In genomic region chr19:17026706-17027427, GRCh38 we compare ENCODE assay signal across 10 cellular contexts. TPM values are rescaled to one million over a fixed set of nuclear protein-coding genes. Genes with fewer than 3 reads are reported as not detected.
A peak's percentile ranks its signal among the peaks of the same experiment; 100 is the strongest.
DNase-seq lines count a peak whose midpoint lies in the region; ATAC-seq and TF ChIP-seq lines count a peak whose summit lies in the region.
"Had no signal": no experiment of that assay in that cellular context is flagged by ENCODE, and none has a peak within 500 bp of the region (broad histone marks: within the 10 kb centered on the region; RNA-seq: fewer than 3 reads in every experiment).

TSS of gene CPAMD8 (minus strand) at chr19:17026810. CDS start at chr19:17026642, 168 bp downstream.

- H3K9ac ChIP-seq in rectal smooth muscle tissue (ENCODE audit: low read length), result no peak within 1 kb of the TSS

- no peak for ATAC-seq in activated T-helper 17 cell treated with anti-CD3 and anti-CD28 coated beads, Interleukin-2, amount 50 U/mL, for 72 hours (replicated peaks)
- no peak for ATAC-seq in HG02763 (IDR thresholded peaks at IDR 0.05; ENCODE audit: unreplicated experiment)

- DNase-seq in Caco-2, result no peak
- DNase-seq in iPS DF 6.9 (ENCODE audit: low read depth, low spot score), result no peak
- no peak for DNase-seq in Ammon's horn (ENCODE audit: low spot score)
- no peak for DNase-seq in SKM-1 (lab: John Stamatoyannopoulos, UW; ENCODE audit: unreplicated experiment)
- DNase-seq in activated T-helper 1 cell treated with anti-CD3 and anti-CD28 coated beads, Interleukin-12 subunit alpha, Interleukin-12 subunit beta, Interleukin-2, Interleukin-4 antibody, amounts not matched to agents 30 ng/mL and 10 ng/mL and 1 ng/mL, durations not matched to agents 14 hours and 24 hours and 36 hours (ENCODE audit: low spot score), result no peak
- DNase-seq: effector CD4-positive, alpha-beta T cell; midbrain had no signal

- peaks cover 7% of the 10 kb centered on the region for H3K27me3 Mint-ChIP-seq in Caco-2 (ENCODE audit: insufficient read depth, unreplicated experiment)
- H3K27me3 Mint-ChIP-seq in activated T-helper 17 cell treated with anti-CD3 and anti-CD28 coated beads, Interleukin-2, amount 50 U/mL, for 72 hours, result peaks cover 43% of the 10 kb centered on the region
- peaks cover 45% of the 10 kb centered on the region for H3K27me3 Mint-ChIP-seq in activated T-helper 1 cell treated with anti-CD3 and anti-CD28 coated beads, Interleukin-12 subunit alpha, Interleukin-12 subunit beta, Interleukin-2, Interleukin-4 antibody, amounts not matched to agents 30 ng/mL and 10 ng/mL and 1 ng/mL, durations not matched to agents 14 hours and 24 hours and 36 hours (ENCODE audit: insufficient read depth)

- peak within 1 kb of the TSS; percentile 4 for H3K27ac Mint-ChIP-seq in Caco-2 (ENCODE audit: unreplicated experiment)
- H3K27ac Mint-ChIP-seq in activated T-helper 17 cell treated with anti-CD3 and anti-CD28 coated beads, Interleukin-2, amount 50 U/mL, for 72 hours, result no peak within 1 kb of the TSS
- no peak within 1 kb of the TSS for H3K27ac Mint-ChIP-seq in activated T-helper 1 cell treated with anti-CD3 and anti-CD28 coated beads, Interleukin-12 subunit alpha, Interleukin-12 subunit beta, Interleukin-2, Interleukin-4 antibody, amounts not matched to agents 30 ng/mL and 10 ng/mL and 1 ng/mL, durations not matched to agents 14 hours and 24 hours and 36 hours

- WGBS in iPS DF 6.9 (ENCODE audit: insufficient coverage, insufficient read length), result no CpG with 5 or more reads among the region's 65 CpGs

- POLR2A ChIA-PET in Caco-2 (lab: Charles Lee), result no interaction called here

- intact Hi-C loops in Caco-2 (cut with micrococcal nuclease; ENCODE audit: unreplicated experiment), result no loop called here
- intact Hi-C loops in activated T-helper 1 cell treated with anti-CD3 and anti-CD28 coated beads, Interleukin-12 subunit alpha, Interleukin-12 subunit beta, Interleukin-2, Interleukin-4 antibody, amounts not matched to agents 30 ng/mL and 10 ng/mL and 1 ng/mL, durations not matched to agents 14 hours and 24 hours and 36 hours (cut with micrococcal nuclease), result no loop called here

- H3K9me3 Mint-ChIP-seq in Caco-2 (ENCODE audit: unreplicated experiment), result no peaks in the 10 kb centered on the region
- H3K9me3 Mint-ChIP-seq in activated T-helper 17 cell treated with anti-CD3 and anti-CD28 coated beads, Interleukin-2, amount 50 U/mL, for 72 hours, result peaks cover 10% of the 10 kb centered on the region
- no peaks in the 10 kb centered on the region for H3K9me3 Mint-ChIP-seq in activated T-helper 1 cell treated with anti-CD3 and anti-CD28 coated beads, Interleukin-12 subunit alpha, Interleukin-12 subunit beta, Interleukin-2, Interleukin-4 antibody, amounts not matched to agents 30 ng/mL and 10 ng/mL and 1 ng/mL, durations not matched to agents 14 hours and 24 hours and 36 hours

- no peak for TF ChIP-seq CTCF in Caco-2 (IDR thresholded peaks at IDR 0.05; ENCODE audit: insufficient read depth in 1 of 2, low read depth in 1 of 2, low read length in 1 of 2, severe bottlenecking in 1 of 2, unreplicated experiment in 1 of 2)

- H3K4me1 Mint-ChIP-seq in Caco-2 (ENCODE audit: low read depth, unreplicated experiment), result peaks cover 7% of the 10 kb centered on the region
- peaks cover 5% of the 10 kb centered on the region for H3K4me1 Mint-ChIP-seq in activated T-helper 17 cell treated with anti-CD3 and anti-CD28 coated beads, Interleukin-2, amount 50 U/mL, for 72 hours
- peaks cover 7% of the 10 kb centered on the region for H3K4me1 Mint-ChIP-seq in activated T-helper 1 cell treated with anti-CD3 and anti-CD28 coated beads, Interleukin-12 subunit alpha, Interleukin-12 subunit beta, Interleukin-2, Interleukin-4 antibody, amounts not matched to agents 30 ng/mL and 10 ng/mL and 1 ng/mL, durations not matched to agents 14 hours and 24 hours and 36 hours (ENCODE audit: low read depth)

- H3K36me3 ChIP-seq in Caco-2 (ENCODE audit: control insufficient read depth, insufficient read depth, low read length), result no peaks in the 10 kb centered on the region
- H3K36me3 ChIP-seq in iPS DF 6.9 (ENCODE audit: control insufficient read depth, insufficient read depth, low read length), result no peaks in the 10 kb centered on the region
- no peaks in the 10 kb centered on the region for H3K36me3 ChIP-seq in rectal smooth muscle tissue (ENCODE audit: control insufficient read depth, insufficient read depth, low read length)

- H3K4me3 Mint-ChIP-seq in Caco-2 (ENCODE audit: unreplicated experiment), result peak within 1 kb of the TSS; percentile 69
- H3K4me3 Mint-ChIP-seq in activated T-helper 17 cell treated with anti-CD3 and anti-CD28 coated beads, Interleukin-2, amount 50 U/mL, for 72 hours, result peak within 1 kb of the TSS; percentile 74
- H3K4me3 Mint-ChIP-seq in activated T-helper 1 cell treated with anti-CD3 and anti-CD28 coated beads, Interleukin-12 subunit alpha, Interleukin-12 subunit beta, Interleukin-2, Interleukin-4 antibody, amounts not matched to agents 30 ng/mL and 10 ng/mL and 1 ng/mL, durations not matched to agents 14 hours and 24 hours and 36 hours, result no peak within 1 kb of the TSS

- H3K36me3 Mint-ChIP-seq in Caco-2 (ENCODE audit: insufficient read depth, unreplicated experiment), result peaks cover 4% of the 10 kb centered on the region
- H3K36me3 Mint-ChIP-seq in activated T-helper 17 cell treated with anti-CD3 and anti-CD28 coated beads, Interleukin-2, amount 50 U/mL, for 72 hours (ENCODE audit: low read depth), result no peaks in the 10 kb centered on the region
- H3K36me3 Mint-ChIP-seq in activated T-helper 1 cell treated with anti-CD3 and anti-CD28 coated beads, Interleukin-12 subunit alpha, Interleukin-12 subunit beta, Interleukin-2, Interleukin-4 antibody, amounts not matched to agents 30 ng/mL and 10 ng/mL and 1 ng/mL, durations not matched to agents 14 hours and 24 hours and 36 hours (ENCODE audit: low read depth), result no peaks in the 10 kb centered on the region

- no TSS peak for BruUV-seq in Caco-2 (replicated peaks; lab: Mats Ljungman, UMichigan)

- no peaks in the 10 kb centered on the region for H3K27me3 ChIP-seq in Caco-2 (replicated peaks; ENCODE audit: control insufficient read depth, insufficient read depth, low read length)
- no peaks in the 10 kb centered on the region for H3K27me3 ChIP-seq in iPS DF 6.9 (ENCODE audit: control insufficient read depth, insufficient read depth, low read length)
- peaks cover 17% of the 10 kb centered on the region for H3K27me3 ChIP-seq in rectal smooth muscle tissue (ENCODE audit: control insufficient read depth, insufficient read depth, low read length)

- H3K27ac ChIP-seq in iPS DF 6.9 (ENCODE audit: low read length), result no peak within 1 kb of the TSS
- no peak within 1 kb of the TSS for H3K27ac ChIP-seq in rectal smooth muscle tissue (ENCODE audit: low read depth, low read length)

- H3K4me1 ChIP-seq in Caco-2 (peaks cover 9% of the 10 kb centered on the region; the same call in 1 of the 2 replicates), iPS DF 6.9 (ENCODE audit: control insufficient read depth, insufficient read depth, low read length) (no peaks in the 10 kb centered on the region), rectal smooth muscle tissue (ENCODE audit: control insufficient read depth, insufficient read depth, low read length) (no peaks in the 10 kb centered on the region)

- CTCF ChIA-PET in Caco-2 (lab: Charles Lee), result no interaction called here

- H3K4me3 ChIP-seq in Caco-2 (ENCODE audit: low read depth, low read length), result peak within 1 kb of the TSS; percentile 45
- H3K4me3 ChIP-seq in iPS DF 6.9 (ENCODE audit: low read length), result peak within 1 kb of the TSS; percentile 74; the same call in 1 of the 2 replicates
- H3K4me3 ChIP-seq in rectal smooth muscle tissue (ENCODE audit: low read length), result peak within 1 kb of the TSS; percentile 38

- no peaks in the 10 kb centered on the region for H3K9me3 ChIP-seq in Caco-2
- H3K9me3 ChIP-seq in iPS DF 6.9 (ENCODE audit: control insufficient read depth, insufficient read depth, low read length), result no peaks in the 10 kb centered on the region; the same call in 1 of the 2 replicates

RNA-seq across cellular contexts. Expression of gene CPAMD8, which starts in this region (rescaled TPM):
- 1.1 and 1.3 TPM in 2 replicates for total RNA-seq in Caco-2 (2022)
- 1 to 10 TPM in 1 of 2 donors, under 1 TPM in 1; 0.11 to 6.5 TPM for total RNA-seq in activated T-helper 17 cell treated with anti-CD3 and anti-CD28 coated beads, Interleukin-2, amount 50 U/mL, for 72 hours
- total RNA-seq in activated T-helper 1 cell treated with anti-CD3 and anti-CD28 coated beads, Interleukin-12 subunit alpha, Interleukin-12 subunit beta, Interleukin-2, Interleukin-4 antibody, amounts not matched to agents 30 ng/mL and 10 ng/mL and 1 ng/mL, durations not matched to agents 14 hours and 24 hours and 36 hours, result 0.18 TPM in 1 of 2 replicates, not detected in the other
